26 cellular contexts compared by ENCODE assay signal in the genomic region with DNA sequence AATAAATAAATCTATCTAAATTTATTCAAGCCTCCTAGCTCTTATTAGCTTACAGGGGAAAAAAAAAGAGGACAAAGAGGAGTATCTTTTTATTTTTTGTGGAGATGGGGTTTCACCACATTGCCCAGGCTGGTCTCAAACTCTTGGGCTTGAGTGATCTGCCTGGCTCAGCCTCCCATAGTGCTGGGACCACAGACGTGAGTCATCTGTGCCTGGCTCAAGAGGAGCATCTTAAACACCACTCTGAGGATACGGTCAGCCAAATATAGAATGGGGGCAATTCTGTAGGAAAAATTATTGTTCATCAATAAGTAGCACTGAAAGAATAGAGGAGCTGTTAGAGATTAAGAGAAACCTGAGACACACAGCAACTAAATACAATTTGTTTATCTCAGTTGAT. TPM values are rescaled to one million over a fixed set of nuclear protein-coding genes. Genes with fewer than 3 reads are reported as not detected.
DNase-seq lines count a peak whose midpoint lies in the region; ATAC-seq and TF ChIP-seq lines count a peak whose summit lies in the region.
"Had no signal": no experiment of that assay in that cellular context is flagged by ENCODE, and none has a peak within 500 bp of the region (broad histone marks: within the 10 kb centered on the region; RNA-seq: fewer than 3 reads in every experiment).

No MANE protein-coding gene starts in this region.

- DNase-seq in A172 (ENCODE audit: low spot score), result peak; percentile 48
- peak; percentile 59 for DNase-seq in EL
- DNase-seq in NCI-H69 (lab: John Stamatoyannopoulos, UW), result peak; percentile 44
- peak; percentile 39 for DNase-seq in fibroblast of mammary gland (ENCODE audit: low read depth)
- DNase-seq in T-helper 2 cell, result no peak
- DNase-seq in activated effector memory CD4-positive, alpha-beta T cell treated with anti-CD3 and anti-CD28 coated beads, Interleukin-2, amount 50 U/mL, for 16 hours, result no peak
- DNase-seq: activated CD8-positive, alpha-beta T cell treated with anti-CD3 and anti-CD28 coated beads, Interleukin-2, amount 10 ng/mL, durations not matched to agents 7 days and 5 days; brain microvascular endothelial cell; effector CD8-positive, alpha-beta T cell; Karpas-422; left lung; natural killer cell; NCI-H1105 treated with DMSO at 0.1 percent for 48 hours; NCI-H2029 treated with DMSO at 0.1 percent for 48 hours; NCI-H446 treated with DMSO at 0.1 percent for 48 hours; pancreas; SIG-M5; stimulated activated CD4-positive, alpha-beta T cell treated with anti-CD3 and anti-CD28 coated beads, Interleukin-4, amount 100 ng/mL, for 1 hour; stimulated activated naive CD4-positive, alpha-beta T cell; uterus had no signal

- no peak for TF ChIP-seq CTCF in fibroblast of mammary gland (conservative IDR thresholded peaks at IDR 0.05; ENCODE audit: control insufficient read depth, insufficient read depth, low read depth, low read length)

- H3K4me3 ChIP-seq in fibroblast of mammary gland (ENCODE audit: control insufficient read depth, low read depth, low read length), result no peak overlapping the region
- H3K4me3 ChIP-seq: gastroesophageal sphincter, left lung, pancreas, thoracic aorta, uterus had no signal

- no peak for ATAC-seq in HG03175 (IDR thresholded peaks at IDR 0.05; ENCODE audit: unreplicated experiment)
- no peak for ATAC-seq in HG03565 (IDR thresholded peaks at IDR 0.05; ENCODE audit: unreplicated experiment)
- ATAC-seq: activated CD8-positive, alpha-beta T cell treated with anti-CD3 and anti-CD28 coated beads, Interleukin-2, amount 10 ng/mL, durations not matched to agents 7 days and 5 days; gastroesophageal sphincter; left lung; natural killer cell; Panc1; pancreas; right cardiac atrium had no signal

RNA-seq across cellular contexts. Expression of a gene that starts 24.1 kb away (rescaled TPM):
- total RNA-seq in A172 (2014; rRNA removed; shearing (Covaris generic)), result 11.1 and 13.0 TPM in 2 replicates

RNA-seq across cellular contexts. Expression of a gene that starts 24.4 kb away (rescaled TPM):
- 17.7 and 18.4 TPM in 2 replicates for total RNA-seq in A172 (2014; rRNA removed; shearing (Covaris generic))

Comparison
In these comparisons a context has a peak if more than half of its experiments do, and no peak if none do; other contexts are left out.
1. DNase-seq: peak in A172 (single experiment), EL (single experiment), NCI-H69 (single experiment) and fibroblast of mammary gland (single experiment); none in T-helper 2 cell (0 of 5) and activated effector memory CD4-positive, alpha-beta T cell treated with anti-CD3 and anti-CD28 coated beads, Interleukin-2, amount 50 U/mL, for 16 hours (single experiment).